Comparison of ENCODE assay signal across 18 cellular contexts in genomic region chr3:191961036-191961435, GRCh38.
A peak's percentile ranks its signal among the peaks of the same experiment; 100 is the strongest.
DNase-seq lines count a peak whose midpoint lies in the region; ATAC-seq and TF ChIP-seq lines count a peak whose summit lies in the region.
"Had no signal": no experiment of that assay in that cellular context is flagged by ENCODE, and none has a peak within 500 bp of the region (broad histone marks: within the 10 kb centered on the region; RNA-seq: fewer than 3 reads in every experiment).

No MANE protein-coding gene starts in this region.

- no CpG with 5 or more reads among the region's 5 CpGs for WGBS in H9 (ENCODE audit: extremely low coverage, insufficient read length, low lambda C conversion rate)
- WGBS in neuronal stem cell (ENCODE audit: extremely low coverage in 2 of 2, insufficient read length in 2 of 2, insufficient replicate concordance in 1 of 2), 2 donors: no CpG with 5 or more reads among the region's 5 CpGs

- H3T11ph ChIP-seq in H9 (ENCODE audit: low read length): no peak overlapping the region

- no peak overlapping the region for H3K56ac ChIP-seq in H9 (ENCODE audit: insufficient read length, low read depth, low read length)

- no peaks in the 10 kb centered on the region for H3K27me3 ChIP-seq in H9 (ENCODE audit: insufficient read depth, low read length)
- no peaks in the 10 kb centered on the region for H3K27me3 ChIP-seq in neuronal stem cell (ENCODE audit: control insufficient read depth in 3 of 3, insufficient read depth in 3 of 3, low read depth in 1 of 3, low read length in 3 of 3)

- H3K27me3 Mint-ChIP-seq in H9 (ENCODE audit: low read depth): no peaks in the 10 kb centered on the region
- no peaks in the 10 kb centered on the region; the same call in 1 of the 2 replicates for H3K27me3 Mint-ChIP-seq in WTC11 (ENCODE audit: low read depth)

- H3K4me2 ChIP-seq in H9 (ENCODE audit: insufficient read depth, insufficient read length, low read length) (no peak overlapping the region), neuronal stem cell (ENCODE audit: insufficient read depth, low read length, poor library complexity, severe bottlenecking) (no peak overlapping the region)

- H3K79me2 ChIP-seq in H9 (ENCODE audit: insufficient read depth, low read length): no peaks in the 10 kb centered on the region

- H3K4me1 ChIP-seq in H9 (ENCODE audit: insufficient read depth, low read length): peaks cover 16% of the 10 kb centered on the region
- peaks cover 7 to 13% of the 10 kb centered on the region in 2 donors for H3K4me1 ChIP-seq in neuronal stem cell (ENCODE audit: control insufficient read depth in 2 of 2, insufficient read depth in 1 of 2, low read depth in 1 of 2, low read length in 2 of 2)

- H3K4me1 Mint-ChIP-seq in H9: peaks cover 52 to 57% of the 10 kb centered on the region in 2 experiments
- H3K4me1 Mint-ChIP-seq in WTC11: peaks cover 65% of the 10 kb centered on the region

- ATAC-seq in WTC11: no peak
- no peak for ATAC-seq in HG03378 (IDR thresholded peaks at IDR 0.05; ENCODE audit: unreplicated experiment)

- 0 out of 7 replicates have a peak, but pooled peaks cover 0 to 2% (median 0%) of the 10 kb centered on the region in 3 experiments for H3K36me3 Mint-ChIP-seq in H9 (ENCODE audit: insufficient read depth in 1 of 3, low read depth in 3 of 3)
- no peaks in the 10 kb centered on the region for H3K36me3 Mint-ChIP-seq in WTC11

- POLR2A ChIA-PET in WTC11 (lab: Charles Lee): no interaction called here

- H3K9me3 Mint-ChIP-seq in H9 (no peaks in the 10 kb centered on the region), WTC11 (no peaks in the 10 kb centered on the region)

- DNase-seq in H9 (no peak), WTC11 (ENCODE audit: low spot score) (no peak), left kidney (ENCODE audit: low read depth, low spot score) (peak; percentile 32), neuronal stem cell (ENCODE audit: low spot score) (no peak), NCI-H1105 (lab: John Stamatoyannopoulos, UW) (no peak), cortex of kidney (lab: John Stamatoyannopoulos, UW) (no peak), NOMO-1 treated with DMSO at 0.1 percent for 48 hours (lab: John Stamatoyannopoulos, UW; ENCODE audit: unreplicated experiment) (no peak)
- DNase-seq: DMS 273 treated with DMSO at 0.1 percent for 48 hours, GOT3, KG1, NCI-H1048, NCI-H2081 treated with DMSO at 0.1 percent for 48 hours, NCI-H226, NCI-H524 treated with DMSO at 0.1 percent for 48 hours, RPMI8226, SIG-M5 had no signal

- H3K14ac ChIP-seq in H9 (ENCODE audit: insufficient read depth, low read length): no peak overlapping the region
- no peak overlapping the region for H3K14ac ChIP-seq in neuronal stem cell (ENCODE audit: low read length)

- H3K18ac ChIP-seq in H9 (ENCODE audit: insufficient read length, low read depth, low read length) (no peak overlapping the region), neuronal stem cell (ENCODE audit: low read length) (no peak overlapping the region)

- CTCF ChIA-PET in WTC11 (lab: Charles Lee): no interaction called here

- H2AFZ ChIP-seq in H9 (ENCODE audit: low read length) (no peak overlapping the region), neuronal stem cell (ENCODE audit: low read length) (peak overlapping the region; percentile 30)

- H4K8ac ChIP-seq in H9 (replicated peaks; ENCODE audit: insufficient read length, low read depth, low read length) (no peak overlapping the region), neuronal stem cell (ENCODE audit: low read depth, low read length) (no peak overlapping the region)

- H3K4ac ChIP-seq in H9 (ENCODE audit: low read depth, low read length): no peak overlapping the region
- H3K4ac ChIP-seq in neuronal stem cell (ENCODE audit: low read length): no peak overlapping the region

- H4K5ac ChIP-seq in H9 (ENCODE audit: insufficient read length, low read depth, low read length): no peak overlapping the region

- no peaks in the 10 kb centered on the region for H3K9me3 ChIP-seq in H9 (ENCODE audit: control insufficient read depth, low read depth, low read length)
- no peaks in the 10 kb centered on the region for H3K9me3 ChIP-seq in neuronal stem cell (replicated peaks in 1 of 2; ENCODE audit: control insufficient read depth in 2 of 2, insufficient read depth in 1 of 2, low read depth in 1 of 2, low read length in 2 of 2)

- no peak overlapping the region for H3K4me3 ChIP-seq in neuronal stem cell (ENCODE audit: low read length in 2 of 2)

- H3K23ac ChIP-seq in H9 (ENCODE audit: insufficient read length, low read depth, low read length) (no peak overlapping the region), neuronal stem cell (ENCODE audit: low read depth, low read length, poor library complexity) (no peak overlapping the region)

- no peak overlapping the region for H2BK120ac ChIP-seq in H9 (ENCODE audit: low read depth, low read length, poor library complexity, severe bottlenecking)
- H2BK120ac ChIP-seq in neuronal stem cell (ENCODE audit: low read depth, low read length): no peak overlapping the region

- H2BK12ac ChIP-seq in H9 (ENCODE audit: insufficient read length, low read depth, low read length): no peak overlapping the region
- no peak overlapping the region for H2BK12ac ChIP-seq in neuronal stem cell (ENCODE audit: low read length)

- no peak overlapping the region for H3K27ac ChIP-seq in H9 (ENCODE audit: insufficient read length, low read depth, low read length)
- H3K27ac ChIP-seq in neuronal stem cell (replicated peaks; ENCODE audit: low read length): no peak overlapping the region
- H3K27ac ChIP-seq: C4-2B had no signal

- no peaks in the 10 kb centered on the region for H3K23me2 ChIP-seq in H9 (ENCODE audit: insufficient read length, low read depth, low read length, poor library complexity, severe bottlenecking)

- H2BK15ac ChIP-seq in H9 (ENCODE audit: low read depth, low read length) (no peak overlapping the region), neuronal stem cell (ENCODE audit: low read length) (no peak overlapping the region)

- H4K91ac ChIP-seq in H9 (ENCODE audit: insufficient read length, low read depth, low read length): no peak overlapping the region
- no peak overlapping the region for H4K91ac ChIP-seq in neuronal stem cell (ENCODE audit: low read depth, low read length, poor library complexity)

- H3K27ac Mint-ChIP-seq in H9: peak overlapping the region in 2 of 3 experiments; percentile 79 to 85; a peak in 4 of 7 replicates
- peak overlapping the region; percentile 69; the same call in 1 of the 2 replicates for H3K27ac Mint-ChIP-seq in WTC11

- TF ChIP-seq CTCF in H9 (conservative IDR thresholded peaks at IDR 0.05) (no peak), WTC11 (IDR thresholded peaks at IDR 0.05) (no peak)

- no peak overlapping the region for H2BK20ac ChIP-seq in H9 (ENCODE audit: low read depth, low read length, poor library complexity, severe bottlenecking)

- H4K20me1 ChIP-seq in H9 (ENCODE audit: control insufficient read depth, insufficient read depth, insufficient read length): no peaks in the 10 kb centered on the region

- H3K4me3 Mint-ChIP-seq in H9 (no peak overlapping the region), WTC11 (no peak overlapping the region)

- H2BK5ac ChIP-seq in H9 (ENCODE audit: insufficient read length, low read length) (no peak overlapping the region), neuronal stem cell (ENCODE audit: low read length) (no peak overlapping the region)

- H2AK5ac ChIP-seq in H9 (ENCODE audit: insufficient read length, low read length) (no peak overlapping the region), neuronal stem cell (ENCODE audit: low read depth, low read length) (no peak overlapping the region)

- no peaks in the 10 kb centered on the region for H3K36me3 ChIP-seq in neuronal stem cell (replicated peaks in 1 of 2; ENCODE audit: control insufficient read depth in 2 of 2, insufficient read depth in 2 of 2, low read length in 2 of 2)

- no peak overlapping the region for H3K9ac ChIP-seq in H9 (ENCODE audit: extremely low read depth, insufficient read length, low read length)
- no peak overlapping the region for H3K9ac ChIP-seq in neuronal stem cell (ENCODE audit: low read depth, low read length, poor library complexity)

- H3K79me1 ChIP-seq in H9 (ENCODE audit: insufficient read depth, low read depth, low read length, poor library complexity, severe bottlenecking) (no peaks in the 10 kb centered on the region), neuronal stem cell (ENCODE audit: low read depth, low read length) (no peaks in the 10 kb centered on the region)

TF ChIP-seq in WTC11, 78 proteins besides CTCF, POLR2A, EP300 and RAD21:
- TF ChIP-seq FOXP4 (CRISPR knock-in tag; IDR thresholded peaks at IDR 0.05) (no peak), NR1H2 (CRISPR knock-in tag; IDR thresholded peaks at IDR 0.05) (no peak)
- TF ChIP-seq, protein P1, sequence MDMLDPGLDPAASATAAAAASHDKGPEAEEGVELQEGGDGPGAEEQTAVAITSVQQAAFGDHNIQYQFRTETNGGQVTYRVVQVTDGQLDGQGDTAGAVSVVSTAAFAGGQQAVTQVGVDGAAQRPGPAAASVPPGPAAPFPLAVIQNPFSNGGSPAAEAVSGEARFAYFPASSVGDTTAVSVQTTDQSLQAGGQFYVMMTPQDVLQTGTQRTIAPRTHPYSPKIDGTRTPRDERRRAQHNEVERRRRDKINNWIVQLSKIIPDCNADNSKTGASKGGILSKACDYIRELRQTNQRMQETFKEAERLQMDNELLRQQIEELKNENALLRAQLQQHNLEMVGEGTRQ (CRISPR knock-in tag; IDR thresholded peaks at IDR 0.05): peak; percentile 44; the same call in 1 of the 2 replicates
